In the genomic region with DNA sequence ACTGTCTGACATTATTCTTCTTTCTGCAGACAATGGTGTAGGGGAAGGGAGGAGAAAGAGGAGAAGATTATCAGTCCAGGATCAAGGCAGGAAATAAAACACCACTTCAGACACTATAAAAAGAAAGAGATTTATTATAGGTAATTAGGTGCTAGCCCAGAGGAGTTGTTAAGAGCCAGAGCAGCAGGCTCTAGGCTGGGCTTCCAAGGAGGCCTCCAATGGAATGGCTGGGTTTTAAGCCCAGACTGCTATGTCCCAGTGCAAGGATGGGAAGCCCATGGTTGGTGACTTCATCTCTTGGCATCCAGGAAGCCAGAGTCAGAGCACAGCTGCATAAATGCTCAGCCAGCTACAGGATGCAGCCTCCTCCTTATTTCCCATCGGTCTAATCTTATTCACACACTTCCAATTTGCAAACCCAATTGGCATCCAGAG, we compare ENCODE assay signal across 14 cellular contexts.
DNase-seq lines count a peak whose midpoint lies in the region; ATAC-seq and TF ChIP-seq lines count a peak whose summit lies in the region.
"Had no signal": no experiment of that assay in that cellular context is flagged by ENCODE, and none has a peak within 500 bp of the region (broad histone marks: within the 10 kb centered on the region; RNA-seq: fewer than 3 reads in every experiment).

No MANE protein-coding gene starts in this region.

- no peaks in the 10 kb centered on the region; the same call in 1 of the 2 replicates for H3K27me3 Mint-ChIP-seq in WTC11 (ENCODE audit: low read depth)

- TF ChIP-seq CTCF in heart left ventricle (IDR thresholded peaks at IDR 0.05) = no peak
- no peak for TF ChIP-seq CTCF in WTC11 (IDR thresholded peaks at IDR 0.05)
- no peak for TF ChIP-seq CTCF in GM10248 (IDR thresholded peaks at IDR 0.05; ENCODE audit: control extremely low read depth, extremely low read depth, low read depth, missing control alignments)

- no peak overlapping the region for H3K4me3 Mint-ChIP-seq in WTC11
- H3K4me3 Mint-ChIP-seq: nephron progenitor cell had no signal

- H3K36me3 ChIP-seq in heart left ventricle = peaks cover 0 to 16% (median 0%) of the 10 kb centered on the region in 9 donors

- WGBS in heart left ventricle, 4 donors = 41 to 55% (median 44%) methylated on average over 1 of the region's 1 CpG

- no peaks in the 10 kb centered on the region for H3K27me3 ChIP-seq in heart left ventricle

- H3K4me1 ChIP-seq in heart left ventricle = peaks cover 0 to 4% (median 0%) of the 10 kb centered on the region in 12 donors

- CTCF ChIA-PET in WTC11 (lab: Charles Lee) = interaction anchor here (1.2 kb wide), 1 partner anchor 134 kb away, joined by 3 read pairs; no protein-coding TSS in a partner anchor
- CTCF ChIA-PET in GM10248 (lab: Yijun Ruan, JAX) = interaction anchor here (1.4 to 1.7 kb wide), 2 partner anchors 11 to 20 kb away, joined by 4 read pairs; no protein-coding TSS in a partner anchor

- H3K27ac ChIP-seq in heart left ventricle = no peak overlapping the region
- H3K27ac ChIP-seq: PC-9, VCaP had no signal

- POLR2A ChIA-PET in WTC11 (lab: Charles Lee) = no interaction called here
- POLR2A ChIA-PET in GM10248 (lab: Yijun Ruan, JAX) = no interaction called here

- no peak for TF ChIP-seq POLR2A in heart left ventricle (IDR thresholded peaks at IDR 0.05)

- peaks cover 0 to 14% (median 5%) of the 10 kb centered on the region in 12 donors for H3K9me3 ChIP-seq in heart left ventricle

- peak in 3 of 5 donors; percentile 21 to 35 (median 28) for DNase-seq in heart left ventricle
- DNase-seq in cardiac septum (ENCODE audit: low spot score) = no peak
- no peak for DNase-seq in WTC11 (ENCODE audit: low spot score)
- DNase-seq in glomerular visceral epithelial cell (ENCODE audit: extremely low spot score) = peak; percentile 76
- DNase-seq in GM10248 (ENCODE audit: extremely low spot score) = no peak
- DNase-seq: activated T-cell treated with anti-CD3 and anti-CD28 coated beads for 4 hours; NCI-H187; nephron progenitor cell; stimulated activated naive CD8-positive, alpha-beta T cell treated with anti-CD3 and anti-CD28 coated beads, Interleukin-15, Interleukin-2, amounts not matched to agents 100 U/mL and 50 U/mL, for 24 hours had no signal

- no peaks in the 10 kb centered on the region for H3K9me3 Mint-ChIP-seq in WTC11

- no peaks in the 10 kb centered on the region for H3K36me3 Mint-ChIP-seq in WTC11

- ATAC-seq in heart left ventricle (peak; percentile 69 to 82 (median 70)), WTC11 (peak; percentile 43), GM21528 (IDR thresholded peaks at IDR 0.05; ENCODE audit: low FRiP score, unreplicated experiment) (no peak), HG02571 (IDR thresholded peaks at IDR 0.05; ENCODE audit: unreplicated experiment) (no peak), GM18873 (IDR thresholded peaks at IDR 0.05; ENCODE audit: low FRiP score, unreplicated experiment) (no peak)
- ATAC-seq: stimulated activated naive CD8-positive, alpha-beta T cell treated with anti-CD3 and anti-CD28 coated beads, Interleukin-15, Interleukin-2, amounts not matched to agents 100 U/mL and 50 U/mL, for 24 hours had no signal

- peaks cover 15% of the 10 kb centered on the region for H3K4me1 Mint-ChIP-seq in WTC11

- no peak overlapping the region for H3K4me3 ChIP-seq in heart left ventricle
- H3K4me3 ChIP-seq: PC-9 had no signal

- intact Hi-C loops in heart left ventricle (cut with DNase I) = no loop called here
- intact Hi-C loops in cardiac septum (cut with DNase I) = no loop called here

- no peak overlapping the region for H3K27ac Mint-ChIP-seq in WTC11

TF ChIP-seq in WTC11, 78 proteins besides CTCF, POLR2A, EP300 and RAD21 (continues in another document):
- TF ChIP-seq, protein P1, sequence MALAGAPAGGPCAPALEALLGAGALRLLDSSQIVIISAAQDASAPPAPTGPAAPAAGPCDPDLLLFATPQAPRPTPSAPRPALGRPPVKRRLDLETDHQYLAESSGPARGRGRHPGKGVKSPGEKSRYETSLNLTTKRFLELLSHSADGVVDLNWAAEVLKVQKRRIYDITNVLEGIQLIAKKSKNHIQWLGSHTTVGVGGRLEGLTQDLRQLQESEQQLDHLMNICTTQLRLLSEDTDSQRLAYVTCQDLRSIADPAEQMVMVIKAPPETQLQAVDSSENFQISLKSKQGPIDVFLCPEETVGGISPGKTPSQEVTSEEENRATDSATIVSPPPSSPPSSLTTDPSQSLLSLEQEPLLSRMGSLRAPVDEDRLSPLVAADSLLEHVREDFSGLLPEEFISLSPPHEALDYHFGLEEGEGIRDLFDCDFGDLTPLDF (CRISPR knock-in tag; IDR thresholded peaks at IDR 0.05) = no peak
- TF ChIP-seq, protein P2, sequence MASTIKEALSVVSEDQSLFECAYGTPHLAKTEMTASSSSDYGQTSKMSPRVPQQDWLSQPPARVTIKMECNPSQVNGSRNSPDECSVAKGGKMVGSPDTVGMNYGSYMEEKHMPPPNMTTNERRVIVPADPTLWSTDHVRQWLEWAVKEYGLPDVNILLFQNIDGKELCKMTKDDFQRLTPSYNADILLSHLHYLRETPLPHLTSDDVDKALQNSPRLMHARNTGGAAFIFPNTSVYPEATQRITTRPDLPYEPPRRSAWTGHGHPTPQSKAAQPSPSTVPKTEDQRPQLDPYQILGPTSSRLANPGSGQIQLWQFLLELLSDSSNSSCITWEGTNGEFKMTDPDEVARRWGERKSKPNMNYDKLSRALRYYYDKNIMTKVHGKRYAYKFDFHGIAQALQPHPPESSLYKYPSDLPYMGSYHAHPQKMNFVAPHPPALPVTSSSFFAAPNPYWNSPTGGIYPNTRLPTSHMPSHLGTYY (CRISPR knock-in tag; IDR thresholded peaks at IDR 0.05) = no peak
- no peak for TF ChIP-seq IRF2 (CRISPR knock-in tag; IDR thresholded peaks at IDR 0.05; ENCODE audit: borderline replicate concordance, low read depth)
- TF ChIP-seq ZBTB21 (CRISPR knock-in tag; IDR thresholded peaks at IDR 0.05; ENCODE audit: borderline replicate concordance) = no peak
- TF ChIP-seq, protein P3, sequence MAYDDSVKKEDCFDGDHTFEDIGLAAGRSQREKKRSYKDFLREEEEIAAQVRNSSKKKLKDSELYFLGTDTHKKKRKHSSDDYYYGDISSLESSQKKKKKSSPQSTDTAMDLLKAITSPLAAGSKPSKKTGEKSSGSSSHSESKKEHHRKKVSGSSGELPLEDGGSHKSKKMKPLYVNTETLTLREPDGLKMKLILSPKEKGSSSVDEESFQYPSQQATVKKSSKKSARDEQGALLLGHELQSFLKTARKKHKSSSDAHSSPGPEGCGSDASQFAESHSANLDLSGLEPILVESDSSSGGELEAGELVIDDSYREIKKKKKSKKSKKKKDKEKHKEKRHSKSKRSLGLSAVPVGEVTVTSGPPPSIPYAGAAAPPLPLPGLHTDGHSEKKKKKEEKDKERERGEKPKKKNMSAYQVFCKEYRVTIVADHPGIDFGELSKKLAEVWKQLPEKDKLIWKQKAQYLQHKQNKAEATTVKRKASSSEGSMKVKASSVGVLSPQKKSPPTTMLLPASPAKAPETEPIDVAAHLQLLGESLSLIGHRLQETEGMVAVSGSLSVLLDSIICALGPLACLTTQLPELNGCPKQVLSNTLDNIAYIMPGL (CRISPR knock-in tag; IDR thresholded peaks at IDR 0.05) = no peak
- TF ChIP-seq NR3C1 (CRISPR knock-in tag; conservative IDR thresholded peaks at IDR 0.05; ENCODE audit: low read depth) = no peak
- no peak for TF ChIP-seq NFYB (CRISPR knock-in tag; conservative IDR thresholded peaks at IDR 0.05; ENCODE audit: low read depth)
- TF ChIP-seq ZNF232 (CRISPR knock-in tag; IDR thresholded peaks at IDR 0.05) = no peak
- TF ChIP-seq, protein P4, sequence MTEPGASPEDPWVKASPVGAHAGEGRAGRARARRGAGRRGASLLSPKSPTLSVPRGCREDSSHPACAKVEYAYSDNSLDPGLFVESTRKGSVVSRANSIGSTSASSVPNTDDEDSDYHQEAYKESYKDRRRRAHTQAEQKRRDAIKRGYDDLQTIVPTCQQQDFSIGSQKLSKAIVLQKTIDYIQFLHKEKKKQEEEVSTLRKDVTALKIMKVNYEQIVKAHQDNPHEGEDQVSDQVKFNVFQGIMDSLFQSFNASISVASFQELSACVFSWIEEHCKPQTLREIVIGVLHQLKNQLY (CRISPR knock-in tag; IDR thresholded peaks at IDR 0.05) = no peak
- no peak for TF ChIP-seq ZNF263 (CRISPR knock-in tag; IDR thresholded peaks at IDR 0.05; ENCODE audit: low read depth)
- TF ChIP-seq, protein P5, sequence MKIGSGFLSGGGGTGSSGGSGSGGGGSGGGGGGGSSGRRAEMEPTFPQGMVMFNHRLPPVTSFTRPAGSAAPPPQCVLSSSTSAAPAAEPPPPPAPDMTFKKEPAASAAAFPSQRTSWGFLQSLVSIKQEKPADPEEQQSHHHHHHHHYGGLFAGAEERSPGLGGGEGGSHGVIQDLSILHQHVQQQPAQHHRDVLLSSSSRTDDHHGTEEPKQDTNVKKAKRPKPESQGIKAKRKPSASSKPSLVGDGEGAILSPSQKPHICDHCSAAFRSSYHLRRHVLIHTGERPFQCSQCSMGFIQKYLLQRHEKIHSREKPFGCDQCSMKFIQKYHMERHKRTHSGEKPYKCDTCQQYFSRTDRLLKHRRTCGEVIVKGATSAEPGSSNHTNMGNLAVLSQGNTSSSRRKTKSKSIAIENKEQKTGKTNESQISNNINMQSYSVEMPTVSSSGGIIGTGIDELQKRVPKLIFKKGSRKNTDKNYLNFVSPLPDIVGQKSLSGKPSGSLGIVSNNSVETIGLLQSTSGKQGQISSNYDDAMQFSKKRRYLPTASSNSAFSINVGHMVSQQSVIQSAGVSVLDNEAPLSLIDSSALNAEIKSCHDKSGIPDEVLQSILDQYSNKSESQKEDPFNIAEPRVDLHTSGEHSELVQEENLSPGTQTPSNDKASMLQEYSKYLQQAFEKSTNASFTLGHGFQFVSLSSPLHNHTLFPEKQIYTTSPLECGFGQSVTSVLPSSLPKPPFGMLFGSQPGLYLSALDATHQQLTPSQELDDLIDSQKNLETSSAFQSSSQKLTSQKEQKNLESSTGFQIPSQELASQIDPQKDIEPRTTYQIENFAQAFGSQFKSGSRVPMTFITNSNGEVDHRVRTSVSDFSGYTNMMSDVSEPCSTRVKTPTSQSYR (CRISPR knock-in tag; IDR thresholded peaks at IDR 0.05) = no peak

Comparison
In these comparisons a context has a peak if more than half of its experiments do, and no peak if none do; other contexts are left out.
1. DNase-seq: peak in heart left ventricle (3 of 5) and glomerular visceral epithelial cell (single experiment); none in cardiac septum (single experiment), WTC11 (single experiment) and GM10248 (single experiment).
2. ATAC-seq: peak in heart left ventricle (4 of 4) and WTC11 (single experiment); none in GM21528 (single experiment), HG02571 (single experiment) and GM18873 (single experiment).